In the genomic region with DNA sequence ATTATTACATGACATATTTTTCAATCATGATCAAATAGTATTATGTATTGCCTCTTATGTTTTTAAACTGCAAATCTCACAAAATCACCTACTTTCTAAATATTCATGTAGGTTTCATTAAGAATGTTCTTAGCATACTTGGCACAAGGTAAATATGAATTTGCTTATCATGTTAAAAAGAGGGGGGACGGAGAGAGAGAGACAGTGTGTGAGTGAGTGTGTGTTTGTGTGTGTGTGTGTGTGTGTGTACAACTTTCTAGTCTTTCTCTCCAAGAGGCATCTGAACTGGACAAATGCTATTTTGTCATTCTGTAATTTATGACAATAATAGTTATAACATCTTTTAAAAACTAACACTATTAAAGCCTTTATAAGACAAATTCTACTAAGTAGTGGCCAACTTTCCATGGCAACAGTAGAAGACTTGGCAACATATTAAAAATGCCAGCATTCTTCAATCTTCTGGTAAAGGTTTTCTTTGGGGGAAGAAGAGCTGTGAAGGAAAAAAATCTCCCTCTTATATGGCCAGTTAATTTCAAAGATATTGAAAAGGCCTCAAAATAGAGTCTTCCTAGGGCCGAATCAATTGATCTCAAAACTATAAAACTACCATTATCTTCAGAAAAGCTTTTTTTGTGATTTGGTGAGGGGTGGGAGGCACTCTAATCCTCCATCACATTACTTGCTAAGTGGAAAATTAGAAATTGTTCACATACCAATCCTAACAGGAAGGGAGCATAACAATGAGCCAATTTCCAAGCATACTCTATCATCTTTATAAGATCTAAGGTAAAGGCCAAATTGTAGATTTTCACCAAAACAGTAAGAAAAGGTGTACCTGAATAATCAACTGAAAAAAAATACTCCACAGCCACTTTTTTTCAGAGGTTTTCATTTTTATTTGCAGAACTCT, we compare ENCODE assay signal across 1 cellular context.
TF ChIP-seq lines count a peak whose summit lies in the region.

No MANE protein-coding gene starts in this region.

TF ChIP-seq in HepG2, 621 proteins besides CTCF, POLR2A, EP300 and RAD21:
- TF ChIP-seq KAT2B (IDR thresholded peaks at IDR 0.05; ENCODE audit: borderline replicate concordance, low read depth, low read length), result no peak
- no peak for TF ChIP-seq ZNF468 (CRISPR knock-in tag; IDR thresholded peaks at IDR 0.05)
- no peak for TF ChIP-seq KDM2A (CRISPR knock-in tag; IDR thresholded peaks at IDR 0.05; ENCODE audit: borderline replicate concordance, low read depth)
- TF ChIP-seq SP140L (CRISPR knock-in tag; IDR thresholded peaks at IDR 0.05; ENCODE audit: borderline replicate concordance), result no peak
- TF ChIP-seq ATRX (CRISPR knock-in tag; IDR thresholded peaks at IDR 0.05; ENCODE audit: borderline replicate concordance), result no peak
- TF ChIP-seq, protein P1, sequence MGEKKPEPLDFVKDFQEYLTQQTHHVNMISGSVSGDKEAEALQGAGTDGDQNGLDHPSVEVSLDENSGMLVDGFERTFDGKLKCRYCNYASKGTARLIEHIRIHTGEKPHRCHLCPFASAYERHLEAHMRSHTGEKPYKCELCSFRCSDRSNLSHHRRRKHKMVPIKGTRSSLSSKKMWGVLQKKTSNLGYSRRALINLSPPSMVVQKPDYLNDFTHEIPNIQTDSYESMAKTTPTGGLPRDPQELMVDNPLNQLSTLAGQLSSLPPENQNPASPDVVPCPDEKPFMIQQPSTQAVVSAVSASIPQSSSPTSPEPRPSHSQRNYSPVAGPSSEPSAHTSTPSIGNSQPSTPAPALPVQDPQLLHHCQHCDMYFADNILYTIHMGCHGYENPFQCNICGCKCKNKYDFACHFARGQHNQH (CRISPR knock-in tag; IDR thresholded peaks at IDR 0.05), result no peak
- no peak for TF ChIP-seq ZNF331 (CRISPR knock-in tag; IDR thresholded peaks at IDR 0.05)
- TF ChIP-seq MTA1 (CRISPR knock-in tag; IDR thresholded peaks at IDR 0.05; ENCODE audit: borderline replicate concordance), result no peak
- TF ChIP-seq, protein P2, sequence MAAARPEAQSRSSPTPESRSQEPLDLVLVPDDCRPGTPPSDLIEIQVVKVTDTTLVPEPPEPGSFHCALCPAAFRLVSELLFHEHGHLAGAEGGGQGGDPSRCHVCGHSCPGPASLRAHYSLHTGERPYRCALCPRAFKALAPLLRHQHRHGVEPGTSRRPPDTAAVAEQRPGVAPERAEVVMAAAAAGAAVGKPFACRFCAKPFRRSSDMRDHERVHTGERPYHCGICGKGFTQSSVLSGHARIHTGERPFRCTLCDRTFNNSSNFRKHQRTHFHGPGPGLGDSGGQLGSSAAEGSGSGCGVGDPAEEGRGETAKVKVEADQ (CRISPR knock-in tag; IDR thresholded peaks at IDR 0.05; ENCODE audit: borderline replicate concordance), result no peak
- TF ChIP-seq FLYWCH1 (CRISPR knock-in tag; IDR thresholded peaks at IDR 0.05), result no peak
- TF ChIP-seq, protein P3, sequence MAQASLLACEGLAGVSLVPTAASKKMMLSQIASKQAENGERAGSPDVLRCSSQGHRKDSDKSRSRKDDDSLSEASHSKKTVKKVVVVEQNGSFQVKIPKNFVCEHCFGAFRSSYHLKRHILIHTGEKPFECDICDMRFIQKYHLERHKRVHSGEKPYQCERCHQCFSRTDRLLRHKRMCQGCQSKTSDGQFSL (CRISPR knock-in tag; IDR thresholded peaks at IDR 0.05), result no peak
- TF ChIP-seq, protein P4, sequence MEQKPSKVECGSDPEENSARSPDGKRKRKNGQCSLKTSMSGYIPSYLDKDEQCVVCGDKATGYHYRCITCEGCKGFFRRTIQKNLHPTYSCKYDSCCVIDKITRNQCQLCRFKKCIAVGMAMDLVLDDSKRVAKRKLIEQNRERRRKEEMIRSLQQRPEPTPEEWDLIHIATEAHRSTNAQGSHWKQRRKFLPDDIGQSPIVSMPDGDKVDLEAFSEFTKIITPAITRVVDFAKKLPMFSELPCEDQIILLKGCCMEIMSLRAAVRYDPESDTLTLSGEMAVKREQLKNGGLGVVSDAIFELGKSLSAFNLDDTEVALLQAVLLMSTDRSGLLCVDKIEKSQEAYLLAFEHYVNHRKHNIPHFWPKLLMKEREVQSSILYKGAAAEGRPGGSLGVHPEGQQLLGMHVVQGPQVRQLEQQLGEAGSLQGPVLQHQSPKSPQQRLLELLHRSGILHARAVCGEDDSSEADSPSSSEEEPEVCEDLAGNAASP (CRISPR knock-in tag; IDR thresholded peaks at IDR 0.05; ENCODE audit: borderline replicate concordance), result no peak
- TF ChIP-seq ZNF749 (CRISPR knock-in tag; IDR thresholded peaks at IDR 0.05; ENCODE audit: borderline replicate concordance), result no peak
- no peak for TF ChIP-seq ZBTB8A (CRISPR knock-in tag; IDR thresholded peaks at IDR 0.05; ENCODE audit: borderline replicate concordance, low read depth)
- no peak for TF ChIP-seq SALL1 (CRISPR knock-in tag; IDR thresholded peaks at IDR 0.05)
- no peak for TF ChIP-seq ZNF333 (CRISPR knock-in tag; IDR thresholded peaks at IDR 0.05; ENCODE audit: borderline replicate concordance)
